In genomic region chr22:41833369-41834004, GRCh38 we compare ENCODE assay signal across 8 cellular contexts. TPM values are rescaled to one million over a fixed set of nuclear protein-coding genes. Genes with fewer than 3 reads are reported as not detected.
A peak's percentile ranks its signal among the peaks of the same experiment; 100 is the strongest.
DNase-seq lines count a peak whose midpoint lies in the region; ATAC-seq, FAIRE-seq and TF ChIP-seq lines count a peak whose summit lies in the region.

No MANE protein-coding gene starts in this region.

- peak overlapping the region; percentile 95 for H3K27ac ChIP-seq in 22Rv1
- peak overlapping the region; percentile 97 for H3K27ac ChIP-seq in WERI-Rb-1

- peak overlapping the region; percentile 93 for H3K4me3 ChIP-seq in WERI-Rb-1 (ENCODE audit: low read depth, low read length)

- no peak for DNase-seq in GM18507 (ENCODE audit: extremely low spot score, insufficient read length, low read depth)
- DNase-seq in WERI-Rb-1 = peak; percentile 22
- peak; percentile 47 for DNase-seq in cerebellar cortex (ENCODE audit: low spot score)
- peak in 1 of 2 donors; percentile 66 for DNase-seq in left colon
- peak; percentile 23 to 33 for DNase-seq in stimulated activated CD4-positive, alpha-beta T cell treated with anti-CD3 and anti-CD28 coated beads, Interleukin-2, amount 100 ng/mL, for 48 hours

- no peak; the same call in 1 of the 2 replicates for TF ChIP-seq CTCF in 22Rv1 (IDR thresholded peaks at IDR 0.05)
- TF ChIP-seq CTCF in WERI-Rb-1 (IDR thresholded peaks at IDR 0.05; ENCODE audit: low read depth, low read length) = no peak

- peak; percentile 42 for FAIRE-seq in GM18507 (lab: Jason Lieb, UNC)

- H3K36me3 ChIP-seq in WERI-Rb-1 = peaks cover 49% of the 10 kb centered on the region

- ATAC-seq in HG03175 (IDR thresholded peaks at IDR 0.05; ENCODE audit: unreplicated experiment) = peak; percentile 15
- ATAC-seq in left colon = peak; percentile 34
- no peak for ATAC-seq in GM18870 (IDR thresholded peaks at IDR 0.05; ENCODE audit: unreplicated experiment)

- H3K9me3 ChIP-seq in WERI-Rb-1 (ENCODE audit: severe bottlenecking) = no peaks in the 10 kb centered on the region

- no peaks in the 10 kb centered on the region for H3K27me3 ChIP-seq in WERI-Rb-1 (ENCODE audit: insufficient read depth, low read depth, severe bottlenecking)

- intact Hi-C loops in left colon (cut with DNase I, micrococcal nuclease) = no loop called here

RNA-seq across cellular contexts. Expression of gene SREBF2, which starts 0.6 kb away (rescaled TPM):
- total RNA-seq in left colon = 100 to 1,000 TPM; 172 to 215 TPM

RNA-seq across cellular contexts. Expression of gene CCDC134, which starts 33.0 kb away (rescaled TPM):
- total RNA-seq in left colon = 10 to 100 TPM in 1 of 2 donors, 1 to 10 TPM in 1; 8.8 to 11.0 TPM
